1 cellular context compared by ENCODE assay signal in the genomic region with DNA sequence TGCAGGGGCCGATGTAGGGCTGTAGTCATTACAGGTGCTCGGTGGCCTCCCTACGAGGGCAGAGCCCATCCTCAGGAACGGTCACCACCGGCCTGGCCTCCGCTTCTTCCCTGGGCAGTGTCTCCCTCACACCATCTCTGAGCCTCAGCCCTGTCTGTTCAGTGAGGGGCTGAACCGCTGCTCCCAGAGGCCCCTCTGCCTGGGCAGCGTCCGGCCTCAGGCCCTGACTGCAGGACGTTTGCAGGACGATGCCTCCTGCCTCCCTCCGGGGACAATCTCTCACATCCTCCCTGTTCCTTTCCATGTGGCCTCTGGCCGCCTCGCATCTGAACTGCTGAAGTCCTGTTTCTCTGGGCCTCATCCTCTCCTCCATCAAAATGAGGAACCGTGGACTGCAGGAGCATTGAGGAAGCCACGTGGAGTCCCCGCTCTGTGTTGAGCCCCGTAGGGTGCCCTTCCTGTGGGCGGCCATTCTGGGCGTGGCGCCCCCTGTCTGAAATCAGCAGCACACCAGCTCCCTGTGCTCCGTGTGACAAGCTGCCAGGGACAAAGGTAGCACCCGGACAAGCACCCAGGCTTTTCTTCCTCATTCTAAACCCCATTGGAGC.
TF ChIP-seq lines count a peak whose summit lies in the region.

No MANE protein-coding gene starts in this region.

TF ChIP-seq in WTC11, 78 proteins besides CTCF, POLR2A, EP300 and RAD21 (continued from another document):
- TF ChIP-seq, protein P1, sequence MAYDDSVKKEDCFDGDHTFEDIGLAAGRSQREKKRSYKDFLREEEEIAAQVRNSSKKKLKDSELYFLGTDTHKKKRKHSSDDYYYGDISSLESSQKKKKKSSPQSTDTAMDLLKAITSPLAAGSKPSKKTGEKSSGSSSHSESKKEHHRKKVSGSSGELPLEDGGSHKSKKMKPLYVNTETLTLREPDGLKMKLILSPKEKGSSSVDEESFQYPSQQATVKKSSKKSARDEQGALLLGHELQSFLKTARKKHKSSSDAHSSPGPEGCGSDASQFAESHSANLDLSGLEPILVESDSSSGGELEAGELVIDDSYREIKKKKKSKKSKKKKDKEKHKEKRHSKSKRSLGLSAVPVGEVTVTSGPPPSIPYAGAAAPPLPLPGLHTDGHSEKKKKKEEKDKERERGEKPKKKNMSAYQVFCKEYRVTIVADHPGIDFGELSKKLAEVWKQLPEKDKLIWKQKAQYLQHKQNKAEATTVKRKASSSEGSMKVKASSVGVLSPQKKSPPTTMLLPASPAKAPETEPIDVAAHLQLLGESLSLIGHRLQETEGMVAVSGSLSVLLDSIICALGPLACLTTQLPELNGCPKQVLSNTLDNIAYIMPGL (CRISPR knock-in tag; IDR thresholded peaks at IDR 0.05) = no peak
